10 cellular contexts compared by ENCODE assay signal in the genomic region with DNA sequence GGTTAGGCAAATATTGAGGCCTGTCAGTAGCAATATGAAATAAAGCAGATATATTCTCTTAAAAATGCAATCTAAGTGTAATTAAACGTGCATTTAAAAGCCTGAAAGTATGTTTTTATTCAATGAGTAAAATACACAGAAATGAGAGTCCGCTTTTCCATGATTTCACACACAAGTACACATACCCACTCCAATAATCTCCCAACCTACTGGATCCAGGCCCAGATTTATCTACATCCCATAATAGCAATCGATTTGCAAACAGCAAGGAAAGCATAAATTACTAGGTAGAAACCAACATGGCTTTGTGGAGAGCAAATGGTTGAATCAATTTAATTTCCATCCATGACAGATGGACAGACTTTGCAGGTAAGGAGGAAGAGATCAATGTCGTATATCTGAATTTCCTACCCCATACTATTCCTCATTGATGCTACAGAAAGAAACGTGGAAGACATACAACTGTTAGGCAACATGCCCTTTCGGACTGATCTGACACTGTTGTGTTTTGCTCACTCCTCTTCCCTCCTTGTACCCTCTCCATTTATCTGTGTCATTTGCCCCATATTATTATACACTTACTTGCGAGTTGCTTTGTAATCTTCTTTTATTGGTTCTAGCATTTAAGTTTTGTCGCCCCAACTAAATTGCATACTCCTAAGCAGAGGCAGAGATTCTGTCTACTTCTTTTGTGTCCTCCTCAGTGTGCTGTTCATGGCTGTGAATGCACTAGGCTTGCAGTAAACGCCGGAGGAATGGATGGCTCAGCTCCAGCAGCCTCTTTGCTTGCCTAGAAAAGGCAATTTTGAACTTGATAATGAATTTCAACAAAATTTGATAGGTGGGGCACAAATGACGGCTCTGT.
DNase-seq lines count a peak whose midpoint lies in the region; ATAC-seq and TF ChIP-seq lines count a peak whose summit lies in the region.
"Had no signal": no experiment of that assay in that cellular context is flagged by ENCODE, and none has a peak within 500 bp of the region (broad histone marks: within the 10 kb centered on the region; RNA-seq: fewer than 3 reads in every experiment).

No MANE protein-coding gene starts in this region.

- peak overlapping the region; percentile 95 for H3K4me2 ChIP-seq in fibroblast of lung (ENCODE audit: extremely low read depth, insufficient read depth, low read length)

- no peaks in the 10 kb centered on the region for H3K9me3 Mint-ChIP-seq in nephron

- peak overlapping the region in 2 of 3 experiments; percentile 1 to 13 for H3K4me3 Mint-ChIP-seq in nephron

- peaks cover 55% of the 10 kb centered on the region for H3K4me1 Mint-ChIP-seq in nephron

- H3K4me3 ChIP-seq in fibroblast of lung (replicated peaks in 1 of 4; ENCODE audit: control extremely low read depth in 1 of 4, insufficient read depth in 1 of 4, low read depth in 3 of 4, low read length in 4 of 4), result peak overlapping the region in 2 of 4 experiments; percentile 31 to 42
- H3K4me3 ChIP-seq in aorta (ENCODE audit: low read length in 2 of 2), result peak overlapping the region; percentile 23 to 33

- H3K9me3 ChIP-seq in fibroblast of lung (ENCODE audit: control insufficient read depth, insufficient read depth, low read depth, low read length), result no peaks in the 10 kb centered on the region
- no peaks in the 10 kb centered on the region for H3K9me3 ChIP-seq in aorta (ENCODE audit: control insufficient read depth, low read length)

- no peaks in the 10 kb centered on the region for H3K36me3 ChIP-seq in fibroblast of lung (ENCODE audit: control insufficient read depth, insufficient read depth, low read length)
- H3K36me3 ChIP-seq in aorta (ENCODE audit: control insufficient read depth in 1 of 2, insufficient read depth in 2 of 2, low read length in 1 of 2), result no peaks in the 10 kb centered on the region

- in situ Hi-C loops in GM13977 (cut with MboI; ENCODE audit: low pct_unique_long_range_greater_than_20kb, low sequenced_read_pairs, unreplicated experiment), result no loop called here

- H4K20me1 ChIP-seq in fibroblast of lung (ENCODE audit: control insufficient read depth, extremely low read depth, insufficient read depth, low read length), result no peaks in the 10 kb centered on the region

- H3K9ac ChIP-seq in fibroblast of lung (ENCODE audit: insufficient read depth, low read length), result no peak overlapping the region

- peaks cover 29% of the 10 kb centered on the region for H3K36me3 Mint-ChIP-seq in nephron (ENCODE audit: low read depth)

- H3K27ac Mint-ChIP-seq in nephron, result peak overlapping the region; percentile 61 to 85 (median 79)

- ATAC-seq in Right ventricle myocardium inferior, result peak; percentile 63
- peak; percentile 44 for ATAC-seq in aorta (ENCODE audit: low FRiP score)
- ATAC-seq in GM21381 (IDR thresholded peaks at IDR 0.05; ENCODE audit: unreplicated experiment), result no peak

- DNase-seq in Right ventricle myocardium inferior (ENCODE audit: missing footprints) (no peak), cardiac septum (ENCODE audit: low spot score) (no peak), fibroblast of lung (ENCODE audit: low read depth in 2 of 2) (no peak), aorta (peak; percentile 57 to 71), GM13977 (ENCODE audit: low spot score) (no peak)
- no peak for DNase-seq in stimulated activated CD4-positive, alpha-beta T cell treated with anti-CD3 and anti-CD28 coated beads, Interleukin-2, amount 100 ng/mL, for 48 hours
- DNase-seq: activated gamma-delta T cell treated with Interleukin-2 at 50 U/mL for 16 hours, NCI-H82 had no signal

- intact Hi-C loops in Right ventricle myocardium inferior (cut with DNase I) (no loop called here), cardiac septum (cut with DNase I) (loop anchor here (10.0 kb wide), 1 partner anchor 76 kb away; no protein-coding TSS in a partner anchor), aorta (cut with DNase I) (no loop called here)

- no peak overlapping the region for H3K27ac ChIP-seq in fibroblast of lung (ENCODE audit: insufficient read depth, low read length)
- H3K27ac ChIP-seq in aorta (ENCODE audit: low read depth in 1 of 2, low read length in 2 of 2), result no peak overlapping the region

- H3K27me3 ChIP-seq in fibroblast of lung (ENCODE audit: control insufficient read depth, insufficient read depth, low read length), result no peaks in the 10 kb centered on the region
- H3K27me3 ChIP-seq in aorta (ENCODE audit: control insufficient read depth in 1 of 2, insufficient read depth in 2 of 2, low read length in 1 of 2), result no peaks in the 10 kb centered on the region

- no peaks in the 10 kb centered on the region for H3K4me1 ChIP-seq in fibroblast of lung (ENCODE audit: control insufficient read depth, extremely low read depth, insufficient read depth, low read length)
- H3K4me1 ChIP-seq in aorta (ENCODE audit: control insufficient read depth in 1 of 2, insufficient read depth in 2 of 2, low read length in 2 of 2), result peaks cover 3 to 4% of the 10 kb centered on the region in 2 donors

- no peaks in the 10 kb centered on the region for H3K27me3 Mint-ChIP-seq in nephron (ENCODE audit: low read depth)

- TF ChIP-seq CTCF in fibroblast of lung (conservative IDR thresholded peaks at IDR 0.05 in 1 of 2, IDR thresholded peaks at IDR 0.05 in 1 of 2; ENCODE audit: low read depth in 1 of 2, low read length in 2 of 2) (no peak), nephron (IDR thresholded peaks at IDR 0.05; ENCODE audit: unreplicated experiment in 3 of 3) (no peak), GM13977 (IDR thresholded peaks at IDR 0.05; ENCODE audit: extremely low read depth, insufficient read depth, missing control alignments) (no peak)

- WGBS in aorta, 2 donors, result 39 to 43% methylated on average over 11 of the region's 11 CpGs

- H3K79me2 ChIP-seq in fibroblast of lung (ENCODE audit: control insufficient read depth, insufficient read depth, low read length), result no peaks in the 10 kb centered on the region

- no peak overlapping the region for H2AFZ ChIP-seq in fibroblast of lung (ENCODE audit: low read length)

Comparison
In these comparisons a context has a peak if more than half of its experiments do, and no peak if none do; other contexts are left out.
1. DNase-seq: peak in aorta (2 of 2); none in Right ventricle myocardium inferior (single experiment), cardiac septum (single experiment), fibroblast of lung (0 of 2), GM13977 (single experiment) and stimulated activated CD4-positive, alpha-beta T cell treated with anti-CD3 and anti-CD28 coated beads, Interleukin-2, amount 100 ng/mL, for 48 hours (0 of 2).